ENCODE assay signal across 14 cellular contexts in the genomic region with DNA sequence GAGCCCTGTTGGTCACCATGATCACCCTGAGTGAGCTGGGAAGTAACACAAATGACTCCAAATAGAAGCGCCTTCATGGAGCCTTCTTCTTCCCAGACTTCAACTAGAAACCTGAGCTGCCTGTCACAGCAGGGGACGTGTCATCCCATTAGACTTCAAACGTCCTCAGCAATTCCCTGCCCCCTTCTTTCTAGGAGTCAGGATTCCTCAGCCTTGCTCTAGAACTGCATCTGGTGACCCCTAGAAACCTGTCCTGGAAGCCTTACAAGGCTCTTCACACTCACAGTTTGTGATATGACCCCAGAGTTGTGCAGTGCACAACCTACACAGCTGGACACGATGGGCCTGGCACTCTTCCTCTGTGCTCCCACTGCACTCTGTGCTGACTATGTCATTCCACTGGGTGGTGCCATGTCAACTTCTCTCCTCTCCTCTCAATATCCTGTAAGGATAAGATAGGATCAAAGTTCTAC. TPM values are rescaled to one million over a fixed set of nuclear protein-coding genes. Genes with fewer than 3 reads are reported as not detected.
DNase-seq lines count a peak whose midpoint lies in the region; ATAC-seq, FAIRE-seq and TF ChIP-seq lines count a peak whose summit lies in the region.
"Had no signal": no experiment of that assay in that cellular context is flagged by ENCODE, and none has a peak within 500 bp of the region (broad histone marks: within the 10 kb centered on the region; RNA-seq: fewer than 3 reads in every experiment).

No MANE protein-coding gene starts in this region.

- peaks cover 16% of the 10 kb centered on the region for H3K27me3 Mint-ChIP-seq in activated CD4-positive, alpha-beta memory T cell treated with anti-CD3 and anti-CD28 coated beads, Interleukin-2, amount 10 ng/mL, durations not matched to agents 7 days and 5 days

- no peak overlapping the region for H3K27ac Mint-ChIP-seq in activated CD4-positive, alpha-beta memory T cell treated with anti-CD3 and anti-CD28 coated beads, Interleukin-2, amount 10 ng/mL, durations not matched to agents 7 days and 5 days
- H3K27ac Mint-ChIP-seq: activated CD8-positive, alpha-beta memory T cell treated with anti-CD3 and anti-CD28 coated beads, Interleukin-2, amount 10 ng/mL, durations not matched to agents 7 days and 5 days; activated naive CD8-positive, alpha-beta T cell treated with anti-CD3 and anti-CD28 coated beads, Interleukin-2, amount 50 U/mL, for 24 hours had no signal

- no peak for DNase-seq in AG04450 (ENCODE audit: low read depth, low spot score)
- DNase-seq in bronchial epithelial cell (ENCODE audit: low read depth), result no peak
- no peak for DNase-seq in activated CD4-positive, alpha-beta memory T cell treated with anti-CD3 and anti-CD28 coated beads, Interleukin-2, amount 10 ng/mL, durations not matched to agents 7 days and 5 days
- no peak for DNase-seq in left ventricle myocardium superior
- DNase-seq in KG1 (lab: John Stamatoyannopoulos, UW), result no peak
- DNase-seq: stimulated activated naive B cell treated with anti-CD40 and anti-IgM and Interleukin-4, amounts not matched to agents 10 μg/mL and 1 μg/mL and 100 μg/mL, for 72 hours had no signal

- ATAC-seq in left ventricle myocardium superior, result no peak
- ATAC-seq: activated CD8-positive, alpha-beta memory T cell treated with anti-CD3 and anti-CD28 coated beads, Interleukin-2, amount 10 ng/mL, durations not matched to agents 7 days and 5 days; activated naive CD8-positive, alpha-beta T cell treated with anti-CD3 and anti-CD28 coated beads, Interleukin-2, amount 50 U/mL, for 24 hours had no signal

- peaks cover 5% of the 10 kb centered on the region for H3K27me3 ChIP-seq in AG04450 (ENCODE audit: control insufficient read depth, insufficient read depth, low read length)
- H3K27me3 ChIP-seq in HUES6 (ENCODE audit: control insufficient read depth, insufficient read depth, low read length), result peaks cover 29% of the 10 kb centered on the region
- peaks cover 2% of the 10 kb centered on the region for H3K27me3 ChIP-seq in bronchial epithelial cell (ENCODE audit: control insufficient read depth, insufficient read depth, low read length)
- H3K27me3 ChIP-seq: colonic mucosa had no signal

- no peak overlapping the region for H3K4me3 Mint-ChIP-seq in activated CD4-positive, alpha-beta memory T cell treated with anti-CD3 and anti-CD28 coated beads, Interleukin-2, amount 10 ng/mL, durations not matched to agents 7 days and 5 days
- H3K4me3 Mint-ChIP-seq: activated CD8-positive, alpha-beta memory T cell treated with anti-CD3 and anti-CD28 coated beads, Interleukin-2, amount 10 ng/mL, durations not matched to agents 7 days and 5 days; activated naive CD8-positive, alpha-beta T cell treated with anti-CD3 and anti-CD28 coated beads, Interleukin-2, amount 50 U/mL, for 24 hours had no signal

- FAIRE-seq in bronchial epithelial cell (lab: Jason Lieb, UNC), result no peak
- FAIRE-seq: G401.6 had no signal

- H3K27ac ChIP-seq in AG04450 (ENCODE audit: low read depth, low read length) (no peak overlapping the region), HUES6 (ENCODE audit: low read depth, low read length) (no peak overlapping the region; the same call in 1 of the 2 replicates)
- H3K27ac ChIP-seq: colonic mucosa, PC-9 had no signal

- peak overlapping the region; percentile 66 for H3K9ac ChIP-seq in HUES6 (ENCODE audit: low read length)

- intact Hi-C loops in left ventricle myocardium superior (cut with micrococcal nuclease), result no loop called here

- H3K4me3 ChIP-seq in AG04450 (ENCODE audit: low read depth, low read length) (no peak overlapping the region), HUES6 (ENCODE audit: low read depth, low read length) (peak overlapping the region; percentile 28; the same call in 1 of the 2 replicates), bronchial epithelial cell (ENCODE audit: low read depth, low read length) (no peak overlapping the region)
- H3K4me3 ChIP-seq: colonic mucosa, PC-9 had no signal

- no peaks in the 10 kb centered on the region for H3K9me3 Mint-ChIP-seq in activated CD4-positive, alpha-beta memory T cell treated with anti-CD3 and anti-CD28 coated beads, Interleukin-2, amount 10 ng/mL, durations not matched to agents 7 days and 5 days
- H3K9me3 Mint-ChIP-seq: activated naive CD8-positive, alpha-beta T cell treated with anti-CD3 and anti-CD28 coated beads, Interleukin-2, amount 50 U/mL, for 24 hours; immature natural killer cell; stimulated activated naive B cell treated with anti-CD40 and anti-IgM and Interleukin-4, amounts not matched to agents 10 μg/mL and 1 μg/mL and 100 μg/mL, for 72 hours had no signal

- TF ChIP-seq CTCF in AG04450 (IDR thresholded peaks at IDR 0.05; ENCODE audit: low read depth, low read length) (0 out of 2 replicates have a peak, but pooled peaks have one; percentile 1), bronchial epithelial cell (IDR thresholded peaks at IDR 0.05; ENCODE audit: insufficient read depth, low read length, severe bottlenecking) (peak; percentile 18)

- H3K36me3 ChIP-seq in HUES6 (ENCODE audit: control insufficient read depth, insufficient read depth, low read length), result no peaks in the 10 kb centered on the region
- H3K36me3 ChIP-seq in bronchial epithelial cell (ENCODE audit: control insufficient read depth, insufficient read depth, low read length), result no peaks in the 10 kb centered on the region
- H3K36me3 ChIP-seq: colonic mucosa had no signal

- CTCF ChIA-PET in AG04450 (lab: Charles Lee), result interaction anchor here (0.7 to 2.7 kb wide), 13 partner anchors 8 to 619 kb away, joined by 3 to 14 read pairs (median 6); no protein-coding TSS in a partner anchor
- CTCF ChIA-PET in activated CD4-positive, alpha-beta memory T cell treated with anti-CD3 and anti-CD28 coated beads, Interleukin-2, amount 10 ng/mL, durations not matched to agents 7 days and 5 days (lab: Charles Lee), result interaction anchor here (0.7 to 5.8 kb wide), 24 partner anchors 9 to 1263 kb away, joined by 3 to 153 read pairs (median 4); partner anchors contain the start of genes CNOT3, LAIR1 and U2AF2

- peaks cover 21% of the 10 kb centered on the region for H3K4me1 ChIP-seq in HUES6 (ENCODE audit: control insufficient read depth, insufficient read depth, low read length)
- H3K4me1 ChIP-seq: colonic mucosa had no signal

- H3K36me3 Mint-ChIP-seq in activated CD4-positive, alpha-beta memory T cell treated with anti-CD3 and anti-CD28 coated beads, Interleukin-2, amount 10 ng/mL, durations not matched to agents 7 days and 5 days (ENCODE audit: low read depth), result no peaks in the 10 kb centered on the region
- H3K36me3 Mint-ChIP-seq: activated CD8-positive, alpha-beta memory T cell treated with anti-CD3 and anti-CD28 coated beads, Interleukin-2, amount 10 ng/mL, durations not matched to agents 7 days and 5 days; immature natural killer cell; stimulated activated naive B cell treated with anti-CD40 and anti-IgM and Interleukin-4, amounts not matched to agents 10 μg/mL and 1 μg/mL and 100 μg/mL, for 72 hours had no signal

- peaks cover 4% of the 10 kb centered on the region; the same call in 1 of the 2 replicates for H3K9me3 ChIP-seq in AG04450 (ENCODE audit: control insufficient read depth, insufficient read depth, low read length)
- 0 out of 2 replicates have a peak, but pooled peaks cover 2% of the 10 kb centered on the region for H3K9me3 ChIP-seq in HUES6 (ENCODE audit: control insufficient read depth, insufficient read depth, low read depth, low read length)
- H3K9me3 ChIP-seq: colonic mucosa had no signal

- POLR2A ChIA-PET in AG04450 (lab: Yijun Ruan, JAX), result no interaction called here
- POLR2A ChIA-PET in activated CD4-positive, alpha-beta memory T cell treated with anti-CD3 and anti-CD28 coated beads, Interleukin-2, amount 10 ng/mL, durations not matched to agents 7 days and 5 days (lab: Charles Lee), result interaction anchor here (0.7 to 1.1 kb wide), 4 partner anchors 27 to 203 kb away, joined by 3 to 4 read pairs (median 3); partner anchors contain the start of genes LAIR1 and LENG8

- H3K4me1 Mint-ChIP-seq in activated CD4-positive, alpha-beta memory T cell treated with anti-CD3 and anti-CD28 coated beads, Interleukin-2, amount 10 ng/mL, durations not matched to agents 7 days and 5 days, result peaks cover 38% of the 10 kb centered on the region

RNA-seq across cellular contexts. Expression of gene TTYH1, which starts 23.6 kb away (rescaled TPM):
- not detected in 2 replicates for polyA plus RNA-seq in AG04450 (2011; rRNA removed)
- not detected in 2 replicates for polyA minus RNA-seq in AG04450 (2011; rRNA and poly(A)+ RNA removed)
- total RNA-seq in bronchial epithelial cell, result 0.26 TPM in 1 of 2 replicates, not detected in the other
- under 1 TPM; 0.53 to 0.68 TPM for total RNA-seq in activated CD4-positive, alpha-beta memory T cell treated with anti-CD3 and anti-CD28 coated beads, Interleukin-2, amount 10 ng/mL, durations not matched to agents 7 days and 5 days
- 1.6 TPM for total RNA-seq in left ventricle myocardium superior
- total RNA-seq: renal cortical epithelial cell had no signal

RNA-seq across cellular contexts. Expression of gene LAIR1, which starts 26.9 kb away (rescaled TPM):
- polyA plus RNA-seq in AG04450 (2011; rRNA removed), result not detected in 2 replicates
- polyA minus RNA-seq in AG04450 (2011; rRNA and poly(A)+ RNA removed), result not detected in 2 replicates
- total RNA-seq in bronchial epithelial cell (not detected in 2 replicates), left ventricle myocardium superior (5.9 TPM)
- total RNA-seq in activated CD4-positive, alpha-beta memory T cell treated with anti-CD3 and anti-CD28 coated beads, Interleukin-2, amount 10 ng/mL, durations not matched to agents 7 days and 5 days, result 10 to 100 TPM; 56.6 to 59.0 TPM
- total RNA-seq: PC-9, renal cortical epithelial cell had no signal

RNA-seq across cellular contexts. Expression of gene LILRA4, which starts 52.7 kb away (rescaled TPM):
- not detected in 2 replicates for polyA plus RNA-seq in AG04450 (2011; rRNA removed)
- not detected in 2 replicates for polyA minus RNA-seq in AG04450 (2011; rRNA and poly(A)+ RNA removed)
- not detected in 2 replicates for total RNA-seq in bronchial epithelial cell
- not detected for total RNA-seq in activated CD4-positive, alpha-beta memory T cell treated with anti-CD3 and anti-CD28 coated beads, Interleukin-2, amount 10 ng/mL, durations not matched to agents 7 days and 5 days
- not detected for total RNA-seq in left ventricle myocardium superior
- total RNA-seq: activated CD8-positive, alpha-beta memory T cell treated with anti-CD3 and anti-CD28 coated beads, Interleukin-2, amount 10 ng/mL, durations not matched to agents 7 days and 5 days; colonic mucosa; PC-9; renal cortical epithelial cell had no signal

RNA-seq across cellular contexts. Expression of gene LENG8, which starts 57.4 kb away (rescaled TPM):
- 16.1 and 25.2 TPM in 2 replicates for polyA plus RNA-seq in AG04450 (2011; rRNA removed)
- 29.0 and 38.6 TPM in 2 replicates for polyA minus RNA-seq in AG04450 (2011; rRNA and poly(A)+ RNA removed)
- total RNA-seq in bronchial epithelial cell (26.3 and 37.8 TPM in 2 replicates), left ventricle myocardium superior (69.1 TPM)
- 100 to 1,000 TPM; 231 to 233 TPM for total RNA-seq in activated CD4-positive, alpha-beta memory T cell treated with anti-CD3 and anti-CD28 coated beads, Interleukin-2, amount 10 ng/mL, durations not matched to agents 7 days and 5 days
